ENCODE assay signal across 18 cellular contexts in the genomic region with DNA sequence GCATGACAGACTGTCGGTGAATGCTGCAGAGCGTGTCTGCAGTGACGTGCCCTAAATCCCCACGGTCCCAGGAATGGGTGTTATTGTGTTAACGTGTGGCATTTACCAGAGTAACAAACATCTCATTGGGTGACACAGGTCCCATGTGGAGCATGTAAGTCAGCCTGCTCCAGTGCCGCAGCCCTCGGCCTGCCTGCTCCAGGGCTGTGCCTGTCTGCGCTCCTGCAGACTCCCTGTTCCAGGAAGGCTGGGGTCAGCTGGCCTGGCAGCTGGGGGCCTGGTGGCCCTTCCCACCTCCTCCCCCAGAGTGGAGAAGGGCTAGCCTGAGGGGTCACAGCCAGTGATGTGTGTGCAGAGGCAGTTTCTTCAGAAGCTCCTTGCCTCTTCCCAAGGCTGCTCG. TPM values are rescaled to one million over a fixed set of nuclear protein-coding genes. Genes with fewer than 3 reads are reported as not detected.
DNase-seq lines count a peak whose midpoint lies in the region; ATAC-seq, FAIRE-seq and TF ChIP-seq lines count a peak whose summit lies in the region.
"Had no signal": no experiment of that assay in that cellular context is flagged by ENCODE, and none has a peak within 500 bp of the region (broad histone marks: within the 10 kb centered on the region; RNA-seq: fewer than 3 reads in every experiment).

No MANE protein-coding gene starts in this region.

- intact Hi-C loops in IMR-90 (cut with micrococcal nuclease), result no loop called here
- intact Hi-C loops in sciatic nerve (cut with DNase I), result no loop called here

- H2BK15ac ChIP-seq in IMR-90 (ENCODE audit: low read depth, low read length), result no peak overlapping the region
- H2BK15ac ChIP-seq in mesendoderm (replicated peaks; ENCODE audit: low read depth), result no peak overlapping the region

- H3K27me3 ChIP-seq in BE2C (no peaks in the 10 kb centered on the region), IMR-90 (ENCODE audit: control insufficient read depth, insufficient read depth, low read length) (peaks cover 3% of the 10 kb centered on the region; the same call in 1 of the 2 replicates), mesendoderm (ENCODE audit: insufficient read depth, low read length, poor library complexity) (no peaks in the 10 kb centered on the region)
- H3K27me3 ChIP-seq: BLaER1 had no signal

- H4K8ac ChIP-seq in IMR-90 (ENCODE audit: low read depth in 2 of 2, low read length in 2 of 2) (no peak overlapping the region), mesendoderm (ENCODE audit: low read depth, low read length) (no peak overlapping the region)

- in situ Hi-C loops in IMR-90 (cut with MboI; ENCODE audit: low sequenced_read_pairs), result no loop called here

- H2BK20ac ChIP-seq in IMR-90 (ENCODE audit: low read depth, low read length), result no peak overlapping the region

- CTCF ChIA-PET in IMR-90 (lab: Yijun Ruan, JAX), result no interaction called here

- ATAC-seq in IMR-90 (ENCODE audit: low read depth), result no peak
- peak; percentile 24 for ATAC-seq in sciatic nerve

- H3K27ac ChIP-seq in IMR-90 (ENCODE audit: insufficient read depth, low read length), result no peak overlapping the region
- no peak overlapping the region for H3K27ac ChIP-seq in mesendoderm (ENCODE audit: low read depth, low read length)
- H3K27ac ChIP-seq: A549, BLaER1, GM23248, HL-60 had no signal

- H4K20me1 ChIP-seq in IMR-90 (ENCODE audit: insufficient read depth, low read length), result no peaks in the 10 kb centered on the region
- H4K20me1 ChIP-seq: BLaER1 had no signal

- TF ChIP-seq CTCF in BE2C (IDR thresholded peaks at IDR 0.05; ENCODE audit: low read depth, low read length) (no peak), IMR-90 (conservative IDR thresholded peaks at IDR 0.05; ENCODE audit: low read depth, low read length) (no peak)

- no peaks in the 10 kb centered on the region for H3K79me2 ChIP-seq in mesendoderm (ENCODE audit: control insufficient read depth, insufficient read depth, low read length)

- FAIRE-seq in HTR-8/SVneo (lab: Jason Lieb, UNC), result no peak
- FAIRE-seq: A549, GM12892, GM19239 had no signal

- H3K9ac ChIP-seq in IMR-90 (ENCODE audit: low read depth, low read length) (no peak overlapping the region), mesendoderm (ENCODE audit: low read length) (no peak overlapping the region)
- H3K9ac ChIP-seq: BLaER1, GM23248 had no signal

- POLR2A ChIA-PET in IMR-90 (lab: Charles Lee; ENCODE audit: unreplicated experiment), result no interaction called here

- H3K4me2 ChIP-seq in IMR-90 (ENCODE audit: low read depth, low read length) (no peak overlapping the region), mesendoderm (ENCODE audit: low read length) (no peak overlapping the region)
- H3K4me2 ChIP-seq: A549, BLaER1 had no signal

- no peak for TF ChIP-seq POLR2A in IMR-90 (IDR thresholded peaks at IDR 0.05; ENCODE audit: low read depth, low read length)

- no peaks in the 10 kb centered on the region for H3K79me1 ChIP-seq in IMR-90 (ENCODE audit: low read depth in 1 of 2, low read length in 2 of 2)
- H3K79me1 ChIP-seq in mesendoderm (ENCODE audit: low read length), result no peaks in the 10 kb centered on the region

- H2AK5ac ChIP-seq in IMR-90 (ENCODE audit: low read depth, low read length), result no peak overlapping the region
- no peak overlapping the region for H2AK5ac ChIP-seq in mesendoderm (ENCODE audit: low read length)

- peak overlapping the region; percentile 63 for H2AFZ ChIP-seq in IMR-90 (replicated peaks; ENCODE audit: low read length, poor library complexity)
- H2AFZ ChIP-seq: GM23248 had no signal

- DNase-seq in BE2C (peak; percentile 37), IMR-90 (no peak), mesendoderm (no peak), sciatic nerve (ENCODE audit: low spot score) (no peak), HTR-8/SVneo (ENCODE audit: insufficient read length, low spot score) (no peak), NAMALWA (ENCODE audit: low spot score) (no peak), NCI-H1092 (lab: John Stamatoyannopoulos, UW) (no peak)
- DNase-seq: Caco-2; CD8-positive, alpha-beta memory T cell; DND-41; GDM1; GM23248; H7 had no signal

- no peak overlapping the region for H3K14ac ChIP-seq in IMR-90 (replicated peaks; ENCODE audit: low read depth, low read length)

- no peak for TF ChIP-seq RAD21 in IMR-90 (IDR thresholded peaks at IDR 0.05; ENCODE audit: low read length)

- H3K36me3 ChIP-seq in BE2C (no peaks in the 10 kb centered on the region), IMR-90 (ENCODE audit: control insufficient read depth, insufficient read depth, low read length) (peaks cover 11% of the 10 kb centered on the region), mesendoderm (ENCODE audit: control insufficient read depth, insufficient read depth, low read length) (no peaks in the 10 kb centered on the region)
- H3K36me3 ChIP-seq: BLaER1 had no signal

- 0 out of 2 replicates have a peak, but pooled peaks cover 2% of the 10 kb centered on the region for H3K9me1 ChIP-seq in IMR-90 (ENCODE audit: insufficient read depth, low read length)

- H3K18ac ChIP-seq in IMR-90 (ENCODE audit: low read depth, low read length) (no peak overlapping the region), mesendoderm (ENCODE audit: low read length) (no peak overlapping the region)

- H3K4me3 ChIP-seq in BE2C (ENCODE audit: low read depth, low read length), result no peak overlapping the region
- no peak overlapping the region for H3K4me3 ChIP-seq in IMR-90 (ENCODE audit: insufficient read depth, low read depth, low read length)
- H3K4me3 ChIP-seq in mesendoderm (ENCODE audit: low read length), result no peak overlapping the region
- H3K4me3 ChIP-seq: A549, BLaER1, GM23248 had no signal

- no TSS peak for BruUV-seq in IMR-90 (replicated peaks; lab: Mats Ljungman, UMichigan)

- H3K4me1 ChIP-seq in BE2C (peaks cover 4% of the 10 kb centered on the region), IMR-90 (ENCODE audit: control insufficient read depth, insufficient read depth, low read length) (no peaks in the 10 kb centered on the region), mesendoderm (ENCODE audit: control insufficient read depth, low read depth, low read length) (no peaks in the 10 kb centered on the region)
- H3K4me1 ChIP-seq: A549, BLaER1 had no signal

- no peak overlapping the region for H2BK5ac ChIP-seq in IMR-90 (ENCODE audit: low read depth, low read length, poor library complexity, severe bottlenecking)
- no peak overlapping the region for H2BK5ac ChIP-seq in mesendoderm (ENCODE audit: low read length)

- dilution Hi-C loops in IMR-90 (cut with HindIII; ENCODE audit: low sequenced_read_pairs, unreplicated experiment), result no loop called here

- no peak overlapping the region for H4K91ac ChIP-seq in IMR-90 (ENCODE audit: insufficient read depth, low read depth, low read length)

- H2AK9ac ChIP-seq in IMR-90 (replicated peaks; ENCODE audit: low read depth, low read length, poor library complexity), result no peak overlapping the region

- WGBS in IMR-90 (ENCODE audit: extremely low coverage in 2 of 2, insufficient read length in 1 of 2), 2 experiments, result no CpG with 5 or more reads among the region's 9 CpGs
- no CpG with 5 or more reads among the region's 9 CpGs for WGBS in mesendoderm (ENCODE audit: extremely low coverage, insufficient coverage, low lambda C conversion rate)

- H3K9me3 ChIP-seq in BE2C (no peaks in the 10 kb centered on the region), IMR-90 (ENCODE audit: control insufficient read depth, insufficient read depth, low read length) (no peaks in the 10 kb centered on the region)
- H3K9me3 ChIP-seq: A549, BLaER1, Caco-2 had no signal

- H3K23ac ChIP-seq in IMR-90 (ENCODE audit: low read depth, low read length), result no peak overlapping the region
- H3K23ac ChIP-seq in mesendoderm (ENCODE audit: low read length), result no peak overlapping the region

- H4K5ac ChIP-seq in IMR-90 (ENCODE audit: low read depth, low read length), result no peak overlapping the region
- H4K5ac ChIP-seq in mesendoderm (ENCODE audit: low read length), result no peak overlapping the region

- H3K4ac ChIP-seq in IMR-90 (ENCODE audit: low read depth, low read length) (no peak overlapping the region), mesendoderm (ENCODE audit: low read depth, low read length) (no peak overlapping the region)

- H3K56ac ChIP-seq in IMR-90 (ENCODE audit: extremely low read depth, insufficient read depth, low read length), result no peak overlapping the region
- peak overlapping the region; percentile 75 for H3K56ac ChIP-seq in mesendoderm (ENCODE audit: low read length)

- H2BK120ac ChIP-seq in IMR-90 (ENCODE audit: low read depth, low read length) (no peak overlapping the region), mesendoderm (ENCODE audit: low read depth, low read length) (no peak overlapping the region)

TF ChIP-seq in IMR-90, 13 proteins besides CTCF, POLR2A, EP300 and RAD21 (continues in another document):
- TF ChIP-seq MXI1 (IDR thresholded peaks at IDR 0.05; ENCODE audit: borderline replicate concordance, low read depth, low read length) (no peak), BHLHE40 (IDR thresholded peaks at IDR 0.05; ENCODE audit: low read depth, low read length) (no peak), CEBPB (IDR thresholded peaks at IDR 0.05; ENCODE audit: low read depth, low read length) (no peak), SMC3 (IDR thresholded peaks at IDR 0.05; ENCODE audit: low read depth, low read length) (no peak), RCOR1 (IDR thresholded peaks at IDR 0.05; ENCODE audit: insufficient replicate concordance, low read length) (no peak), NFE2L2 (IDR thresholded peaks at IDR 0.05; ENCODE audit: low read depth, low read length) (no peak), FOS (IDR thresholded peaks at IDR 0.05; ENCODE audit: low read depth, low read length) (no peak), RFX5 (IDR thresholded peaks at IDR 0.05; ENCODE audit: low read depth, low read length) (no peak), CHD1 (IDR thresholded peaks at IDR 0.05; ENCODE audit: low read depth, low read length) (no peak), MAFK (IDR thresholded peaks at IDR 0.05; ENCODE audit: low read depth, low read length) (no peak)
- TF ChIP-seq, protein P1, sequence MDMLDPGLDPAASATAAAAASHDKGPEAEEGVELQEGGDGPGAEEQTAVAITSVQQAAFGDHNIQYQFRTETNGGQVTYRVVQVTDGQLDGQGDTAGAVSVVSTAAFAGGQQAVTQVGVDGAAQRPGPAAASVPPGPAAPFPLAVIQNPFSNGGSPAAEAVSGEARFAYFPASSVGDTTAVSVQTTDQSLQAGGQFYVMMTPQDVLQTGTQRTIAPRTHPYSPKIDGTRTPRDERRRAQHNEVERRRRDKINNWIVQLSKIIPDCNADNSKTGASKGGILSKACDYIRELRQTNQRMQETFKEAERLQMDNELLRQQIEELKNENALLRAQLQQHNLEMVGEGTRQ (IDR thresholded peaks at IDR 0.05; ENCODE audit: low read depth, low read length), result no peak

RNA-seq across cellular contexts. Expression of a gene that starts 34.4 kb away (rescaled TPM):
- 3.9 TPM for polyA plus RNA-seq in BE2C (2012; ENCODE audit: insufficient read depth, insufficient read length, low read depth)
- total RNA-seq in IMR-90 (2012; rRNA removed) (35.6 and 36.9 TPM in 2 replicates), sciatic nerve (16.3 TPM)
- polyA plus RNA-seq in IMR-90 (2012; rRNA removed), result 62.7 and 75.3 TPM in 2 replicates
- polyA plus RNA-seq in IMR-90 (2012; cell fraction: cytosol; rRNA removed), result 64.9 and 68.1 TPM in 2 replicates
- 82.5 and 192 TPM in 2 replicates for polyA plus RNA-seq in IMR-90 (2012; cell fraction: nucleus; rRNA removed; ENCODE audit: low replicate concordance)
- 16.0 TPM for polyA plus RNA-seq in mesendoderm (2013, experiment 1 of 2)
- polyA plus RNA-seq in mesendoderm (2013, experiment 2 of 2), result 16.2 TPM
